In the genomic region with DNA sequence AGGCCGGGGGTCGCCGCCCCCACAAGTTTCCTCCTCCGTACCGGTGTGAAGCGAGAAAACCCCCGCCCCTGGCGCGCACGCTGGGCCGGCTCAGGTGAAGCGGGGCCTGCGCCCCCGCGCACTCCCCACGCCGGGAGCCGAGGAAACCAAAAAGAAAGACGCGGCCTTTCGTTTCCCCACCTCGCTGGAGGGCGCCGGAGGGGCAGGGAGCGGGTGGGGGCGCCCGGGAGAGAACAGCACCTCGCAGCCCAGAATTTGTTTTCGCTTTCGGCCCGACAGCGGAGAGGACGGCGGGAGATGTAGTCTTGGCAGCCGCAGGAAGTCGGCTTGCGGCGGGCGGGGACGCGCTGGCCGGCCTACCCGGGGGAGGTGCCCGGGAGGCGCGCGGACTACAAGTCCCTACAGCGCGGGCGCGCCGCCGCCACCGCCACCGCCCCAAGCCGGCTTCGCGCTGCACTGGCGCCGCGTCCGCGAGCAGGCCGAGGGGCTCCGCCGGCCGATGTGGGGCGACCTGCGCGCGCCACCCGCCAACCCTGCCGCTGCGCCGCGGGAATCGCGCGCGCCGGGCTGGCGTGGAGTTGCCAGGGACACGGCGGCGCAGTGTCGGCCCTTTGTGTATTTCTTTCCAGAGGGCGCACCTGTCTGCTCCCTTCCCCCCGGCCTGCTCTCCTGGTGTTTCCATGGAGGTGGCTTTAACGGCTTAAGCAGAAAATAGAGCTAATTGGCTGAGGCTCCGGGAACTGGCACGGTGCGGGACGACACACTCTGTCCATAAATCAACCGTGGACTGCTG, we compare ENCODE assay signal across 8 cellular contexts. TPM values are rescaled to one million over a fixed set of nuclear protein-coding genes. Genes with fewer than 3 reads are reported as not detected.
A peak's percentile ranks its signal among the peaks of the same experiment; 100 is the strongest.
DNase-seq lines count a peak whose midpoint lies in the region; ATAC-seq, FAIRE-seq and TF ChIP-seq lines count a peak whose summit lies in the region.

A gene with protein sequence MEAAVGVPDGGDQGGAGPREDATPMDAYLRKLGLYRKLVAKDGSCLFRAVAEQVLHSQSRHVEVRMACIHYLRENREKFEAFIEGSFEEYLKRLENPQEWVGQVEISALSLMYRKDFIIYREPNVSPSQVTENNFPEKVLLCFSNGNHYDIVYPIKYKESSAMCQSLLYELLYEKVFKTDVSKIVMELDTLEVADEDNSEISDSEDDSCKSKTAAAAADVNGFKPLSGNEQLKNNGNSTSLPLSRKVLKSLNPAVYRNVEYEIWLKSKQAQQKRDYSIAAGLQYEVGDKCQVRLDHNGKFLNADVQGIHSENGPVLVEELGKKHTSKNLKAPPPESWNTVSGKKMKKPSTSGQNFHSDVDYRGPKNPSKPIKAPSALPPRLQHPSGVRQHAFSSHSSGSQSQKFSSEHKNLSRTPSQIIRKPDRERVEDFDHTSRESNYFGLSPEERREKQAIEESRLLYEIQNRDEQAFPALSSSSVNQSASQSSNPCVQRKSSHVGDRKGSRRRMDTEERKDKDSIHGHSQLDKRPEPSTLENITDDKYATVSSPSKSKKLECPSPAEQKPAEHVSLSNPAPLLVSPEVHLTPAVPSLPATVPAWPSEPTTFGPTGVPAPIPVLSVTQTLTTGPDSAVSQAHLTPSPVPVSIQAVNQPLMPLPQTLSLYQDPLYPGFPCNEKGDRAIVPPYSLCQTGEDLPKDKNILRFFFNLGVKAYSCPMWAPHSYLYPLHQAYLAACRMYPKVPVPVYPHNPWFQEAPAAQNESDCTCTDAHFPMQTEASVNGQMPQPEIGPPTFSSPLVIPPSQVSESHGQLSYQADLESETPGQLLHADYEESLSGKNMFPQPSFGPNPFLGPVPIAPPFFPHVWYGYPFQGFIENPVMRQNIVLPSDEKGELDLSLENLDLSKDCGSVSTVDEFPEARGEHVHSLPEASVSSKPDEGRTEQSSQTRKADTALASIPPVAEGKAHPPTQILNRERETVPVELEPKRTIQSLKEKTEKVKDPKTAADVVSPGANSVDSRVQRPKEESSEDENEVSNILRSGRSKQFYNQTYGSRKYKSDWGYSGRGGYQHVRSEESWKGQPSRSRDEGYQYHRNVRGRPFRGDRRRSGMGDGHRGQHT (minus strand): TSS at position 292 of the 793 bp plus-strand sequence. CDS start 616 bp downstream, outside the sequence.

- H3K9ac ChIP-seq in keratinocyte (ENCODE audit: control insufficient read depth, extremely low read depth, insufficient read depth, low read length) = peak within 1 kb of the TSS; percentile 91

- TF ChIP-seq CTCF in keratinocyte (optimal IDR thresholded peaks at IDR 0.05 in 1 of 3, IDR thresholded peaks at IDR 0.05 in 1 of 3, conservative IDR thresholded peaks at IDR 0.05 in 1 of 3; ENCODE audit: extremely low read depth in 1 of 3, insufficient read depth in 2 of 3, low read length in 3 of 3) = peak in 1 of 3 experiments; percentile 27

- peak within 1 kb of the TSS; percentile 98 for H3K27ac ChIP-seq in keratinocyte (ENCODE audit: control insufficient read depth, insufficient read depth, low read length)

- dilution Hi-C loops in keratinocyte (cut with MboI; ENCODE audit: extremely low pct_ligation_motif_present, low sequenced_read_pairs) = no loop called here

- no peaks in the 10 kb centered on the region for H4K20me1 ChIP-seq in keratinocyte (ENCODE audit: control insufficient read depth, extremely low read depth, insufficient read depth, low read length)

- no peaks in the 10 kb centered on the region for H3K9me3 ChIP-seq in keratinocyte (ENCODE audit: control insufficient read depth, low read depth, low read length)

- H3K36me3 ChIP-seq in keratinocyte (ENCODE audit: control insufficient read depth in 2 of 2, extremely low read depth in 1 of 2, insufficient read depth in 2 of 2, low read length in 2 of 2) = no peaks in the 10 kb centered on the region

- ATAC-seq in GM19035 (IDR thresholded peaks at IDR 0.05; ENCODE audit: unreplicated experiment) (peak; percentile 76), HG03354 (IDR thresholded peaks at IDR 0.05; ENCODE audit: poor library complexity, severe bottlenecking, unreplicated experiment) (peak; percentile 81)

- peaks cover 20% of the 10 kb centered on the region for H3K4me1 ChIP-seq in keratinocyte (ENCODE audit: control insufficient read depth, extremely low read depth, insufficient read depth, low read length)

- H3K9me1 ChIP-seq in keratinocyte (ENCODE audit: control insufficient read depth, extremely low read depth, insufficient read depth, low read length) = peaks cover 2% of the 10 kb centered on the region

- no peak for FAIRE-seq in keratinocyte (lab: Jason Lieb, UNC)

- peak; percentile 98 for DNase-seq in AG20443 (ENCODE audit: low spot score)
- peak; percentile 86 for DNase-seq in NCI-H446 treated with DMSO at 0.1 percent for 48 hours (lab: John Stamatoyannopoulos, UW)
- DNase-seq in activated CD4-positive, CD25-positive, alpha-beta regulatory T cell treated with anti-CD3 and anti-CD28 coated beads, Interleukin-2, amount 50 U/mL, for 72 hours = peak; percentile 92
- DNase-seq in cerebellar nuclear complex (lab: John Stamatoyannopoulos, UW) = peak; percentile 36 to 88
- no peak for DNase-seq in keratinocyte (ENCODE audit: low read depth, low spot score)
- DNase-seq in stimulated activated CD4-positive, alpha-beta T cell treated with anti-CD3 and anti-CD28 coated beads, Interleukin-15, amount 100 ng/mL, for 1 hour (ENCODE audit: low read depth in 1 of 2, low spot score in 1 of 2) = peak; percentile 89 to 91

- peak within 1 kb of the TSS; percentile 80 to 96 (median 86) for H3K4me3 ChIP-seq in keratinocyte (ENCODE audit: control insufficient read depth in 2 of 3, extremely low read depth in 1 of 3, insufficient read depth in 2 of 3, low read depth in 1 of 3, low read length in 3 of 3)

- peaks cover 40% of the 10 kb centered on the region for H3K79me2 ChIP-seq in keratinocyte (ENCODE audit: control insufficient read depth, insufficient read depth, low read length)

- peak within 1 kb of the TSS; percentile 99 for H3K4me2 ChIP-seq in keratinocyte (ENCODE audit: control insufficient read depth, extremely low read depth, insufficient read depth, low read depth, low read length)

- peak within 1 kb of the TSS; percentile 95 for H2AFZ ChIP-seq in keratinocyte (ENCODE audit: control insufficient read depth, low read length)

- H3K27me3 ChIP-seq in keratinocyte (ENCODE audit: control insufficient read depth, extremely low read depth, insufficient read depth, low read length) = no peaks in the 10 kb centered on the region

RNA-seq across cellular contexts. Expression of the gene that starts here (rescaled TPM):
- 20.0 to 30.2 TPM (median 25.1 TPM) in 3 replicates for polyA plus RNA-seq in keratinocyte
- polyA plus RNA-seq in keratinocyte (2011; ENCODE audit: low read depth) = 17.7 TPM
- 15.4 and 28.1 TPM in 2 replicates for polyA plus RNA-seq in keratinocyte (2011; cell fraction: cytosol; rRNA removed)
- polyA plus RNA-seq in keratinocyte (2011; cell fraction: nucleus; rRNA removed) = 29.9 and 43.7 TPM in 2 replicates
- polyA plus RNA-seq in keratinocyte (2012; ENCODE audit: low replicate concordance) = 12.2 and 19.6 TPM in 2 replicates
- 24.5 to 52.3 TPM (median 36.4 TPM) in 3 replicates for polyA minus RNA-seq in keratinocyte
- 27.4 TPM for polyA minus RNA-seq in keratinocyte (2011; cell fraction: cytosol; rRNA and poly(A)+ RNA removed)
- 39.4 and 70.4 TPM in 2 replicates for polyA minus RNA-seq in keratinocyte (2011; cell fraction: nucleus; rRNA and poly(A)+ RNA removed)
